ENCODE assay signal across 1 cellular context in genomic region chr12:11595080-11595479, GRCh38.
TF ChIP-seq lines count a peak whose summit lies in the region.

No MANE protein-coding gene starts in this region.

TF ChIP-seq in GM12878, 131 proteins besides CTCF, POLR2A, EP300 and RAD21 (continued from another document):
- TF ChIP-seq, protein P1, sequence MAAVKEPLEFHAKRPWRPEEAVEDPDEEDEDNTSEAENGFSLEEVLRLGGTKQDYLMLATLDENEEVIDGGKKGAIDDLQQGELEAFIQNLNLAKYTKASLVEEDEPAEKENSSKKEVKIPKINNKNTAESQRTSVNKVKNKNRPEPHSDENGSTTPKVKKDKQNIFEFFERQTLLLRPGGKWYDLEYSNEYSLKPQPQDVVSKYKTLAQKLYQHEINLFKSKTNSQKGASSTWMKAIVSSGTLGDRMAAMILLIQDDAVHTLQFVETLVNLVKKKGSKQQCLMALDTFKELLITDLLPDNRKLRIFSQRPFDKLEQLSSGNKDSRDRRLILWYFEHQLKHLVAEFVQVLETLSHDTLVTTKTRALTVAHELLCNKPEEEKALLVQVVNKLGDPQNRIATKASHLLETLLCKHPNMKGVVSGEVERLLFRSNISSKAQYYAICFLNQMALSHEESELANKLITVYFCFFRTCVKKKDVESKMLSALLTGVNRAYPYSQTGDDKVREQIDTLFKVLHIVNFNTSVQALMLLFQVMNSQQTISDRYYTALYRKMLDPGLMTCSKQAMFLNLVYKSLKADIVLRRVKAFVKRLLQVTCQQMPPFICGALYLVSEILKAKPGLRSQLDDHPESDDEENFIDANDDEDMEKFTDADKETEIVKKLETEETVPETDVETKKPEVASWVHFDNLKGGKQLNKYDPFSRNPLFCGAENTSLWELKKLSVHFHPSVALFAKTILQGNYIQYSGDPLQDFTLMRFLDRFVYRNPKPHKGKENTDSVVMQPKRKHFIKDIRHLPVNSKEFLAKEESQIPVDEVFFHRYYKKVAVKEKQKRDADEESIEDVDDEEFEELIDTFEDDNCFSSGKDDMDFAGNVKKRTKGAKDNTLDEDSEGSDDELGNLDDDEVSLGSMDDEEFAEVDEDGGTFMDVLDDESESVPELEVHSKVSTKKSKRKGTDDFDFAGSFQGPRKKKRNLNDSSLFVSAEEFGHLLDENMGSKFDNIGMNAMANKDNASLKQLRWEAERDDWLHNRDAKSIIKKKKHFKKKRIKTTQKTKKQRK (IDR thresholded peaks at IDR 0.05; ENCODE audit: low read depth, low read length), result no peak
- TF ChIP-seq, protein P2, sequence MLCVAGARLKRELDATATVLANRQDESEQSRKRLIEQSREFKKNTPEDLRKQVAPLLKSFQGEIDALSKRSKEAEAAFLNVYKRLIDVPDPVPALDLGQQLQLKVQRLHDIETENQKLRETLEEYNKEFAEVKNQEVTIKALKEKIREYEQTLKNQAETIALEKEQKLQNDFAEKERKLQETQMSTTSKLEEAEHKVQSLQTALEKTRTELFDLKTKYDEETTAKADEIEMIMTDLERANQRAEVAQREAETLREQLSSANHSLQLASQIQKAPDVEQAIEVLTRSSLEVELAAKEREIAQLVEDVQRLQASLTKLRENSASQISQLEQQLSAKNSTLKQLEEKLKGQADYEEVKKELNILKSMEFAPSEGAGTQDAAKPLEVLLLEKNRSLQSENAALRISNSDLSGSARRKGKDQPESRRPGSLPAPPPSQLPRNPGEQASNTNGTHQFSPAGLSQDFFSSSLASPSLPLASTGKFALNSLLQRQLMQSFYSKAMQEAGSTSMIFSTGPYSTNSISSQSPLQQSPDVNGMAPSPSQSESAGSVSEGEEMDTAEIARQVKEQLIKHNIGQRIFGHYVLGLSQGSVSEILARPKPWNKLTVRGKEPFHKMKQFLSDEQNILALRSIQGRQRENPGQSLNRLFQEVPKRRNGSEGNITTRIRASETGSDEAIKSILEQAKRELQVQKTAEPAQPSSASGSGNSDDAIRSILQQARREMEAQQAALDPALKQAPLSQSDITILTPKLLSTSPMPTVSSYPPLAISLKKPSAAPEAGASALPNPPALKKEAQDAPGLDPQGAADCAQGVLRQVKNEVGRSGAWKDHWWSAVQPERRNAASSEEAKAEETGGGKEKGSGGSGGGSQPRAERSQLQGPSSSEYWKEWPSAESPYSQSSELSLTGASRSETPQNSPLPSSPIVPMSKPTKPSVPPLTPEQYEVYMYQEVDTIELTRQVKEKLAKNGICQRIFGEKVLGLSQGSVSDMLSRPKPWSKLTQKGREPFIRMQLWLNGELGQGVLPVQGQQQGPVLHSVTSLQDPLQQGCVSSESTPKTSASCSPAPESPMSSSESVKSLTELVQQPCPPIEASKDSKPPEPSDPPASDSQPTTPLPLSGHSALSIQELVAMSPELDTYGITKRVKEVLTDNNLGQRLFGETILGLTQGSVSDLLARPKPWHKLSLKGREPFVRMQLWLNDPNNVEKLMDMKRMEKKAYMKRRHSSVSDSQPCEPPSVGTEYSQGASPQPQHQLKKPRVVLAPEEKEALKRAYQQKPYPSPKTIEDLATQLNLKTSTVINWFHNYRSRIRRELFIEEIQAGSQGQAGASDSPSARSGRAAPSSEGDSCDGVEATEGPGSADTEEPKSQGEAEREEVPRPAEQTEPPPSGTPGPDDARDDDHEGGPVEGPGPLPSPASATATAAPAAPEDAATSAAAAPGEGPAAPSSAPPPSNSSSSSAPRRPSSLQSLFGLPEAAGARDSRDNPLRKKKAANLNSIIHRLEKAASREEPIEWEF (IDR thresholded peaks at IDR 0.05; ENCODE audit: insufficient replicate concordance, low read depth, low read length), result no peak
- TF ChIP-seq WRNIP1 (IDR thresholded peaks at IDR 0.05; ENCODE audit: borderline replicate concordance, low read depth, low read length) (no peak), NR2F1 (conservative IDR thresholded peaks at IDR 0.05) (no peak), CEBPB (IDR thresholded peaks at IDR 0.05; ENCODE audit: borderline replicate concordance in 1 of 2, low read depth in 2 of 2, low read length in 2 of 2) (no peak), ATF3 (IDR thresholded peaks at IDR 0.05; ENCODE audit: borderline replicate concordance, extremely low read depth, low read depth, low read length) (no peak), SRF (IDR thresholded peaks at IDR 0.05; ENCODE audit: low read depth in 2 of 2, low read length in 2 of 2) (no peak), POLR2AphosphoS5 (IDR thresholded peaks at IDR 0.05; ENCODE audit: low read length) (no peak), DPF2 (IDR thresholded peaks at IDR 0.05) (no peak)
- TF ChIP-seq, protein P3, sequence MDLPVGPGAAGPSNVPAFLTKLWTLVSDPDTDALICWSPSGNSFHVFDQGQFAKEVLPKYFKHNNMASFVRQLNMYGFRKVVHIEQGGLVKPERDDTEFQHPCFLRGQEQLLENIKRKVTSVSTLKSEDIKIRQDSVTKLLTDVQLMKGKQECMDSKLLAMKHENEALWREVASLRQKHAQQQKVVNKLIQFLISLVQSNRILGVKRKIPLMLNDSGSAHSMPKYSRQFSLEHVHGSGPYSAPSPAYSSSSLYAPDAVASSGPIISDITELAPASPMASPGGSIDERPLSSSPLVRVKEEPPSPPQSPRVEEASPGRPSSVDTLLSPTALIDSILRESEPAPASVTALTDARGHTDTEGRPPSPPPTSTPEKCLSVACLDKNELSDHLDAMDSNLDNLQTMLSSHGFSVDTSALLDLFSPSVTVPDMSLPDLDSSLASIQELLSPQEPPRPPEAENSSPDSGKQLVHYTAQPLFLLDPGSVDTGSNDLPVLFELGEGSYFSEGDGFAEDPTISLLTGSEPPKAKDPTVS (IDR thresholded peaks at IDR 0.05; ENCODE audit: low read depth, low read length), result no peak
TF ChIP-seq in GM12878: peak in this region for 0.
